Comparison of ENCODE assay signal across 8 cellular contexts in genomic region chr14:55271572-55272414, GRCh38. TPM values are rescaled to one million over a fixed set of nuclear protein-coding genes. Genes with fewer than 3 reads are reported as not detected.
DNase-seq lines count a peak whose midpoint lies in the region; ATAC-seq and TF ChIP-seq lines count a peak whose summit lies in the region.

No MANE protein-coding gene starts in this region.

- H3K36me3 Mint-ChIP-seq in HFFc6 (ENCODE audit: low read depth) = no peaks in the 10 kb centered on the region
- H3K36me3 Mint-ChIP-seq in T-helper 1 cell treated with Interleukin-12 subunit alpha and Interleukin-12 subunit beta and Interleukin-4 antibody, amounts not matched to agents 30 μg/mL and 1 μg/mL, for 36 hours (ENCODE audit: low read depth) = peaks cover 2% of the 10 kb centered on the region

- peak overlapping the region; percentile 100 for H3K4me3 ChIP-seq in GM12875 (ENCODE audit: low read depth, low read length)
- H3K4me3 ChIP-seq in right atrium auricular region = peak overlapping the region; percentile 90 to 97
- peak overlapping the region; percentile 93 for H3K4me3 ChIP-seq in psoas muscle
- peak overlapping the region; percentile 96 to 99 for H3K4me3 ChIP-seq in vagina

- peaks cover 63% of the 10 kb centered on the region for H3K4me1 Mint-ChIP-seq in HFFc6 (ENCODE audit: low read depth)
- H3K4me1 Mint-ChIP-seq in T-helper 1 cell treated with Interleukin-12 subunit alpha and Interleukin-12 subunit beta and Interleukin-4 antibody, amounts not matched to agents 30 μg/mL and 1 μg/mL, for 36 hours (ENCODE audit: low read depth) = peaks cover 38% of the 10 kb centered on the region

- H3K9me3 Mint-ChIP-seq in HFFc6 = no peaks in the 10 kb centered on the region
- H3K9me3 Mint-ChIP-seq in T-helper 1 cell treated with Interleukin-12 subunit alpha and Interleukin-12 subunit beta and Interleukin-4 antibody, amounts not matched to agents 30 μg/mL and 1 μg/mL, for 36 hours = no peaks in the 10 kb centered on the region

- peak overlapping the region; percentile 91 for H3K4me3 Mint-ChIP-seq in HFFc6
- peak overlapping the region; percentile 92 for H3K4me3 Mint-ChIP-seq in T-helper 1 cell treated with Interleukin-12 subunit alpha and Interleukin-12 subunit beta and Interleukin-4 antibody, amounts not matched to agents 30 μg/mL and 1 μg/mL, for 36 hours

- no peaks in the 10 kb centered on the region for H3K27me3 ChIP-seq in right atrium auricular region
- H3K27me3 ChIP-seq in psoas muscle (ENCODE audit: insufficient read depth in 3 of 3, low read length in 2 of 3) = no peaks in the 10 kb centered on the region
- H3K27me3 ChIP-seq in vagina = no peaks in the 10 kb centered on the region

- H3K27ac ChIP-seq in angular gyrus (ENCODE audit: low read depth, low read length) (peak overlapping the region; percentile 64), right atrium auricular region (peak overlapping the region; percentile 95 to 98), psoas muscle (peak overlapping the region; percentile 96), vagina (peak overlapping the region; percentile 99)

- TF ChIP-seq CTCF in GM12875 (IDR thresholded peaks at IDR 0.05; ENCODE audit: borderline replicate concordance, insufficient read depth, low read depth, low read length) (no peak), HFFc6 (IDR thresholded peaks at IDR 0.05) (no peak), right atrium auricular region (IDR thresholded peaks at IDR 0.05) (no peak), psoas muscle (IDR thresholded peaks at IDR 0.05) (no peak), vagina (IDR thresholded peaks at IDR 0.05) (no peak)

- peak in 1 of 2 donors; percentile 50 for TF ChIP-seq POLR2A in vagina (IDR thresholded peaks at IDR 0.05)

- no peaks in the 10 kb centered on the region for H3K27me3 Mint-ChIP-seq in HFFc6 (ENCODE audit: insufficient read depth)
- no peaks in the 10 kb centered on the region for H3K27me3 Mint-ChIP-seq in T-helper 1 cell treated with Interleukin-12 subunit alpha and Interleukin-12 subunit beta and Interleukin-4 antibody, amounts not matched to agents 30 μg/mL and 1 μg/mL, for 36 hours (ENCODE audit: low read depth)

- H3K4me1 ChIP-seq in right atrium auricular region = peaks cover 0 to 39% of the 10 kb centered on the region in 2 donors
- peaks cover 19% of the 10 kb centered on the region for H3K4me1 ChIP-seq in psoas muscle
- peaks cover 38% of the 10 kb centered on the region for H3K4me1 ChIP-seq in vagina

- no peaks in the 10 kb centered on the region for H3K36me3 ChIP-seq in right atrium auricular region
- H3K36me3 ChIP-seq in psoas muscle (ENCODE audit: insufficient read depth in 1 of 2, low read depth in 1 of 2) = no peaks in the 10 kb centered on the region
- no peaks in the 10 kb centered on the region for H3K36me3 ChIP-seq in vagina

- peak overlapping the region; percentile 92 for H3K27ac Mint-ChIP-seq in HFFc6
- peak overlapping the region; percentile 96 for H3K27ac Mint-ChIP-seq in T-helper 1 cell treated with Interleukin-12 subunit alpha and Interleukin-12 subunit beta and Interleukin-4 antibody, amounts not matched to agents 30 μg/mL and 1 μg/mL, for 36 hours

- ATAC-seq in psoas muscle = peak; percentile 55 to 65 (median 60)

- H3K9me3 ChIP-seq in right atrium auricular region (no peaks in the 10 kb centered on the region), psoas muscle (no peaks in the 10 kb centered on the region), vagina (no peaks in the 10 kb centered on the region)

- 0 to 1% (median 1%) methylated on average over 35 to 81 of the region's 82 CpGs for WGBS in psoas muscle, 3 donors

- peak; percentile 74 for DNase-seq in HFFc6
- peak; percentile 82 for DNase-seq in MV-4-11 (lab: John Stamatoyannopoulos, UW)
- peak; percentile 82 for DNase-seq in right atrium auricular region (ENCODE audit: low spot score)
- peak; percentile 64 to 82 for DNase-seq in psoas muscle
- DNase-seq in vagina (ENCODE audit: extremely low spot score in 2 of 2) = peak in 1 of 2 donors; percentile 87

- intact Hi-C loops in psoas muscle (cut with DNase I) (loop anchor here (2.0 to 10.0 kb wide), 5 partner anchors 31 to 313 kb away; partner anchors contain the start of gene KTN1 (in 1 of the 2)), vagina (cut with DNase I) (no loop called here)

RNA-seq across cellular contexts. Expression of gene FBXO34, which starts 0.6 kb away (rescaled TPM):
- total RNA-seq in HFFc6 (2021; fragmentation: NEBNext Ultra II Directional; extraction: Animal tissue kit (Norgen Biotek cat#: 25700)) = 10 to 100 TPM; 10.3 to 13.5 (median 11.7) TPM
- total RNA-seq in right atrium auricular region (10 to 100 TPM; 26.0 to 32.7 TPM), psoas muscle (10 to 100 TPM; 22.6 to 57.4 (median 31.0) TPM), vagina (24.6 TPM)
- polyA plus RNA-seq in psoas muscle = 10 to 100 TPM in 2 of 3 donors, 1 to 10 TPM in 1; 6.1 to 25.8 (median 23.3) TPM
